In the genomic region with DNA sequence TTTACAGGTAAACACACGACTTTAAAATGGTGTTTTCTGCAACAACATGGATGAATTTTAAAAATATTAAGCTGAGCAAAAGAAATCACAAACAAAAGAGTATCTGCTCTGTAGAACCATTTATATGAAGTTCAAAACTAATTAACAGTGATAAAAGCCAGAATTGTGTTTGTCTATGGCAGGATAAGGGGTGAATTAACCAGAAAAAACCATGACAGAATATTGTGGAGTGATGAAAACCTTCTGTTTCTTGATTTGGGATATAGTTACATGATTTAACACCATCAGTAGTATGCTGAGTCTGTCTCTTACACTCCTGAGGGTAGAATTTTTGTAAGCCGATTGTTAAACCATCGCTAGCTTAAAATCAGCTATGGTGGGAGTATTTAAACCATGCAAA, we compare ENCODE assay signal across 15 cellular contexts.
A peak's percentile ranks its signal among the peaks of the same experiment; 100 is the strongest.
DNase-seq lines count a peak whose midpoint lies in the region; FAIRE-seq and TF ChIP-seq lines count a peak whose summit lies in the region.
"Had no signal": no experiment of that assay in that cellular context is flagged by ENCODE, and none has a peak within 500 bp of the region (broad histone marks: within the 10 kb centered on the region; RNA-seq: fewer than 3 reads in every experiment).

No MANE protein-coding gene starts in this region.

- H3K27me3 ChIP-seq in SK-N-SH (ENCODE audit: insufficient read depth) (no peaks in the 10 kb centered on the region), neural cell (ENCODE audit: insufficient read depth, low read depth, low read length) (no peaks in the 10 kb centered on the region)
- H3K27me3 ChIP-seq: BLaER1 had no signal

- H4K20me1 ChIP-seq in SK-N-SH (ENCODE audit: insufficient read depth) (no peaks in the 10 kb centered on the region), neural cell (ENCODE audit: insufficient read depth) (no peaks in the 10 kb centered on the region)
- H4K20me1 ChIP-seq: BLaER1 had no signal

- WGBS in SK-N-SH (ENCODE audit: low lambda C conversion rate), result 68% methylated on average over 3 of the region's 3 CpGs

- POLR2A ChIA-PET in SK-N-SH (lab: Yijun Ruan, JAX), result interaction anchor here (1.2 to 2.7 kb wide), 4 partner anchors 84 to 239 kb away, joined by 3 to 18 read pairs (median 6); partner anchors contain the start of gene TNPO1

- CTCF ChIA-PET in SK-N-SH (lab: Yijun Ruan, JAX), result interaction anchor here (0.6 to 7.0 kb wide), 11 partner anchors 12 to 347 kb away, joined by 3 to 76 read pairs (median 12); partner anchors contain the start of genes FCHO2 and TNPO1

- no peak overlapping the region for H3K9ac ChIP-seq in SK-N-SH
- no peak overlapping the region for H3K9ac ChIP-seq in neural cell (ENCODE audit: low read length)
- H3K9ac ChIP-seq: BLaER1 had no signal

- FAIRE-seq in D721Med (lab: Jason Lieb, UNC), result no peak
- no peak for FAIRE-seq in HTR-8/SVneo (lab: Jason Lieb, UNC)
- FAIRE-seq: GM12878, H1 had no signal

- H3K27ac ChIP-seq in SK-N-SH (ENCODE audit: low read depth in 2 of 2, low read length in 1 of 2), result peak overlapping the region in 1 of 2 experiments; percentile 96; a peak in 2 of 4 replicates
- H3K27ac ChIP-seq in cingulate gyrus (ENCODE audit: low read depth, low read length), result peak overlapping the region; percentile 5
- H3K27ac ChIP-seq in neural cell (ENCODE audit: low read length), result peak overlapping the region; percentile 55
- H3K27ac ChIP-seq: BLaER1 had no signal

- H3K9me2 ChIP-seq in SK-N-SH (no peaks in the 10 kb centered on the region), neural cell (ENCODE audit: insufficient read depth, low read length) (no peaks in the 10 kb centered on the region)

- TF ChIP-seq CTCF in SK-N-SH (IDR thresholded peaks at IDR 0.05) (no peak), neural cell (IDR thresholded peaks at IDR 0.05; ENCODE audit: poor library complexity, severe bottlenecking) (no peak), D721Med (IDR thresholded peaks at IDR 0.05; ENCODE audit: insufficient read depth, missing control alignments) (no peak)

- TF ChIP-seq RAD21 in SK-N-SH (IDR thresholded peaks at IDR 0.05; ENCODE audit: low read length), result peak; percentile 8
- no peak for TF ChIP-seq RAD21 in neural cell (conservative IDR thresholded peaks at IDR 0.05)

- no peak overlapping the region for H3K4me2 ChIP-seq in SK-N-SH
- H3K4me2 ChIP-seq in neural cell (ENCODE audit: low read length), result no peak overlapping the region
- H3K4me2 ChIP-seq: BLaER1 had no signal

- TF ChIP-seq EP300 in SK-N-SH (IDR thresholded peaks at IDR 0.05; ENCODE audit: borderline replicate concordance in 1 of 2, low read depth in 1 of 2, low read length in 1 of 2), result peak in 1 of 2 experiments; percentile 89; a peak in 2 of 4 replicates
- TF ChIP-seq EP300 in neural cell (conservative IDR thresholded peaks at IDR 0.05; ENCODE audit: poor library complexity, severe bottlenecking), result no peak

- peaks cover 0 to 28% of the 10 kb centered on the region in 2 experiments; a peak in 2 of 4 replicates for H3K4me1 ChIP-seq in SK-N-SH (ENCODE audit: control insufficient read depth in 1 of 2, insufficient read depth in 2 of 2, low read depth in 1 of 2, low read length in 1 of 2)
- H3K4me1 ChIP-seq: BLaER1 had no signal

- H2AFZ ChIP-seq in SK-N-SH (ENCODE audit: low read depth), result no peak overlapping the region
- no peak overlapping the region for H2AFZ ChIP-seq in neural cell (ENCODE audit: low read depth, low read length)

- no peaks in the 10 kb centered on the region for H3K36me3 ChIP-seq in SK-N-SH (replicated peaks in 1 of 2; ENCODE audit: control insufficient read depth in 1 of 2, insufficient read depth in 2 of 2, low read length in 1 of 2)
- H3K36me3 ChIP-seq in neural cell (ENCODE audit: insufficient read depth, low read length), result no peaks in the 10 kb centered on the region
- H3K36me3 ChIP-seq: BLaER1 had no signal

- H3K9me3 ChIP-seq in SK-N-SH (no peaks in the 10 kb centered on the region), neural cell (ENCODE audit: low read length) (no peaks in the 10 kb centered on the region)
- H3K9me3 ChIP-seq: BLaER1 had no signal

- DNase-seq in SK-N-SH (peak; percentile 32), HUDEP-2 (lab: John Stamatoyannopoulos, UW; ENCODE audit: unreplicated experiment in 76 of 76) (no peak), D721Med (ENCODE audit: insufficient read length, low spot score) (no peak), glomerular visceral epithelial cell (ENCODE audit: extremely low spot score) (no peak), HTR-8/SVneo (ENCODE audit: insufficient read length, low spot score) (no peak)
- DNase-seq: 8988T; CD4-positive, alpha-beta memory T cell; DMS79 treated with DMSO at 0.1 percent for 48 hours; GF-D8; H9 had no signal

- H3K79me2 ChIP-seq in SK-N-SH (ENCODE audit: insufficient read depth) (no peaks in the 10 kb centered on the region), neural cell (replicated peaks; ENCODE audit: insufficient read depth, low read length) (no peaks in the 10 kb centered on the region)

- H3F3A ChIP-seq in SK-N-SH (replicated peaks; ENCODE audit: insufficient read depth) (peaks cover 5% of the 10 kb centered on the region), neural cell (ENCODE audit: insufficient read depth, low read length, poor library complexity, severe bottlenecking) (no peaks in the 10 kb centered on the region)

- no peak overlapping the region for H3K4me3 ChIP-seq in SK-N-SH (ENCODE audit: low read depth in 2 of 2, low read length in 1 of 2)
- no peak overlapping the region for H3K4me3 ChIP-seq in neural cell (ENCODE audit: low read length)
- H3K4me3 ChIP-seq: BLaER1, GM12878 had no signal

TF ChIP-seq in SK-N-SH, 30 proteins besides CTCF, POLR2A, EP300 and RAD21 (continues in another document):
- TF ChIP-seq, protein P1, sequence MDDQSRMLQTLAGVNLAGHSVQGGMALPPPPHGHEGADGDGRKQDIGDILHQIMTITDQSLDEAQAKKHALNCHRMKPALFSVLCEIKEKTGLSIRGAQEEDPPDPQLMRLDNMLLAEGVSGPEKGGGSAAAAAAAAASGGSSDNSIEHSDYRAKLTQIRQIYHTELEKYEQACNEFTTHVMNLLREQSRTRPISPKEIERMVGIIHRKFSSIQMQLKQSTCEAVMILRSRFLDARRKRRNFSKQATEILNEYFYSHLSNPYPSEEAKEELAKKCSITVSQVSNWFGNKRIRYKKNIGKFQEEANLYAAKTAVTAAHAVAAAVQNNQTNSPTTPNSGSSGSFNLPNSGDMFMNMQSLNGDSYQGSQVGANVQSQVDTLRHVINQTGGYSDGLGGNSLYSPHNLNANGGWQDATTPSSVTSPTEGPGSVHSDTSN (IDR thresholded peaks at IDR 0.05), result peak; percentile 60; the same call in 1 of the 2 replicates
- TF ChIP-seq USF1 (IDR thresholded peaks at IDR 0.05; ENCODE audit: borderline replicate concordance, low read depth) (no peak), MAX (IDR thresholded peaks at IDR 0.05; ENCODE audit: low read depth) (no peak), NRF1 (IDR thresholded peaks at IDR 0.05; ENCODE audit: low read depth, low read length) (no peak), GATA2 (CRISPR knock-in tag; IDR thresholded peaks at IDR 0.05) (0 out of 2 replicates have a peak, but pooled peaks have one; percentile 21)

TF ChIP-seq in neural cell, 6 proteins besides CTCF, POLR2A, EP300 and RAD21:
- TF ChIP-seq SMC3 (conservative IDR thresholded peaks at IDR 0.05; ENCODE audit: poor library complexity) (no peak), TAF1 (IDR thresholded peaks at IDR 0.05; ENCODE audit: low read depth) (no peak), POLR2AphosphoS5 (IDR thresholded peaks at IDR 0.05) (no peak), REST (IDR thresholded peaks at IDR 0.05; ENCODE audit: borderline replicate concordance) (no peak), EZH2 (IDR thresholded peaks at IDR 0.05; ENCODE audit: borderline replicate concordance, insufficient read depth, low read length, poor library complexity, severe bottlenecking) (no peak), MXI1 (conservative IDR thresholded peaks at IDR 0.05; ENCODE audit: poor library complexity, severe bottlenecking) (no peak)
